10 cellular contexts compared by ENCODE assay signal in genomic region chr1:12549106-12549459, GRCh38.
DNase-seq lines count a peak whose midpoint lies in the region; TF ChIP-seq lines count a peak whose summit lies in the region.
"Had no signal": no experiment of that assay in that cellular context is flagged by ENCODE, and none has a peak within 500 bp of the region (broad histone marks: within the 10 kb centered on the region; RNA-seq: fewer than 3 reads in every experiment).

No MANE protein-coding gene starts in this region.

- H3K27me3 Mint-ChIP-seq in activated naive CD4-positive, alpha-beta T cell treated with anti-CD3 and anti-CD28 coated beads, Interleukin-2, amount 10 ng/mL, durations not matched to agents 7 days and 5 days, result peaks cover 26% of the 10 kb centered on the region

- H3K27me3 ChIP-seq in esophagus muscularis mucosa, result no peaks in the 10 kb centered on the region
- no peaks in the 10 kb centered on the region for H3K27me3 ChIP-seq in muscle layer of colon (ENCODE audit: control insufficient read depth in 1 of 2, insufficient read depth in 2 of 2, low read length in 2 of 2)

- TF ChIP-seq CTCF in esophagus muscularis mucosa (IDR thresholded peaks at IDR 0.05) (no peak), GM13976 (IDR thresholded peaks at IDR 0.05; ENCODE audit: borderline replicate concordance, control extremely low read depth, extremely low read depth, insufficient read depth, missing control alignments) (no peak)

- CTCF ChIA-PET in activated naive CD4-positive, alpha-beta T cell treated with anti-CD3 and anti-CD28 coated beads, Interleukin-2, amount 10 ng/mL, durations not matched to agents 7 days and 5 days (lab: Charles Lee), result no interaction called here

- in situ Hi-C loops in GM13976 (cut with MboI; ENCODE audit: low sequenced_read_pairs, unreplicated experiment), result no loop called here

- H3K4me3 ChIP-seq in esophagus muscularis mucosa (peak overlapping the region in 1 of 4 donors; percentile 37), muscle layer of colon (ENCODE audit: low read depth in 1 of 2, low read length in 2 of 2) (no peak overlapping the region)

- H3K27ac ChIP-seq in esophagus muscularis mucosa (replicated peaks in 1 of 4) (peak overlapping the region; percentile 86 to 94 (median 91)), muscle layer of colon (ENCODE audit: low read depth, low read length) (peak overlapping the region; percentile 91)
- H3K27ac ChIP-seq: 22Rv1 had no signal

- intact Hi-C loops in esophagus muscularis mucosa (cut with DNase I), result loop anchor here (5.0 kb wide), 1 partner anchor 92 kb away; no protein-coding TSS in a partner anchor

- no peak overlapping the region for H3K9ac ChIP-seq in muscle layer of colon (ENCODE audit: low read length)

- H3K4me3 Mint-ChIP-seq in activated naive CD4-positive, alpha-beta T cell treated with anti-CD3 and anti-CD28 coated beads, Interleukin-2, amount 10 ng/mL, durations not matched to agents 7 days and 5 days, result no peak overlapping the region

- H3K9me3 Mint-ChIP-seq in activated naive CD4-positive, alpha-beta T cell treated with anti-CD3 and anti-CD28 coated beads, Interleukin-2, amount 10 ng/mL, durations not matched to agents 7 days and 5 days, result peaks cover 3% of the 10 kb centered on the region

- H3K36me3 Mint-ChIP-seq in activated naive CD4-positive, alpha-beta T cell treated with anti-CD3 and anti-CD28 coated beads, Interleukin-2, amount 10 ng/mL, durations not matched to agents 7 days and 5 days, result no peaks in the 10 kb centered on the region
- H3K36me3 Mint-ChIP-seq: brain had no signal

- H3K9me3 ChIP-seq in esophagus muscularis mucosa (no peaks in the 10 kb centered on the region), muscle layer of colon (ENCODE audit: low read length) (no peaks in the 10 kb centered on the region)

- TF ChIP-seq EP300 in esophagus muscularis mucosa (IDR thresholded peaks at IDR 0.05), result no peak

- no peaks in the 10 kb centered on the region for H3K36me3 ChIP-seq in esophagus muscularis mucosa
- no peaks in the 10 kb centered on the region for H3K36me3 ChIP-seq in muscle layer of colon (ENCODE audit: insufficient read depth, low read length)

- WGBS in esophagus muscularis mucosa, result 41% methylated on average over 17 of the region's 22 CpGs

- peaks cover 2% of the 10 kb centered on the region for H3K4me1 Mint-ChIP-seq in activated naive CD4-positive, alpha-beta T cell treated with anti-CD3 and anti-CD28 coated beads, Interleukin-2, amount 10 ng/mL, durations not matched to agents 7 days and 5 days

- H3K27ac Mint-ChIP-seq in activated naive CD4-positive, alpha-beta T cell treated with anti-CD3 and anti-CD28 coated beads, Interleukin-2, amount 10 ng/mL, durations not matched to agents 7 days and 5 days, result no peak overlapping the region

- TF ChIP-seq POLR2A in esophagus muscularis mucosa (IDR thresholded peaks at IDR 0.05; ENCODE audit: low read depth) (no peak), erythroblast (IDR thresholded peaks at IDR 0.05; ENCODE audit: low read length) (no peak)

- DNase-seq in DMS 273 (lab: John Stamatoyannopoulos, UW; ENCODE audit: unreplicated experiment) (peak; percentile 42), DMS 273 treated with DMSO at 0.1 percent for 48 hours (lab: John Stamatoyannopoulos, UW) (no peak), esophagus muscularis mucosa (ENCODE audit: extremely low spot score) (no peak), ureter (ENCODE audit: low spot score) (peak; percentile 69), erythroblast (lab: John Stamatoyannopoulos, UW) (no peak), GM13976 (ENCODE audit: low spot score) (no peak)
- no peak for DNase-seq in activated naive CD4-positive, alpha-beta T cell treated with anti-CD3 and anti-CD28 coated beads, Interleukin-2, amount 10 ng/mL, durations not matched to agents 7 days and 5 days

- peaks cover 54 to 73% (median 68%) of the 10 kb centered on the region in 4 donors for H3K4me1 ChIP-seq in esophagus muscularis mucosa
- peaks cover 35% of the 10 kb centered on the region for H3K4me1 ChIP-seq in muscle layer of colon (ENCODE audit: insufficient read depth, low read length)

Comparison
In these comparisons a context has a peak if more than half of its experiments do, and no peak if none do; other contexts are left out.
1. DNase-seq: peak in DMS 273 (single experiment) and ureter (single experiment); none in DMS 273 treated with DMSO at 0.1 percent for 48 hours (single experiment), esophagus muscularis mucosa (single experiment), activated naive CD4-positive, alpha-beta T cell treated with anti-CD3 and anti-CD28 coated beads, Interleukin-2, amount 10 ng/mL, durations not matched to agents 7 days and 5 days (single experiment), erythroblast (0 of 2) and GM13976 (single experiment).